9 cellular contexts compared by ENCODE assay signal in genomic region chr2:143177081-143177786, GRCh38. TPM values are rescaled to one million over a fixed set of nuclear protein-coding genes. Genes with fewer than 3 reads are reported as not detected.
A peak's percentile ranks its signal among the peaks of the same experiment; 100 is the strongest.
DNase-seq lines count a peak whose midpoint lies in the region; ATAC-seq and TF ChIP-seq lines count a peak whose summit lies in the region.
"Had no signal": no experiment of that assay in that cellular context is flagged by ENCODE, and none has a peak within 500 bp of the region (broad histone marks: within the 10 kb centered on the region; RNA-seq: fewer than 3 reads in every experiment).

No MANE protein-coding gene starts in this region.

- H3K9me3 ChIP-seq in heart right ventricle (peaks cover 0 to 22% (median 9%) of the 10 kb centered on the region in 11 donors), right atrium auricular region (peaks cover 0 to 14% of the 10 kb centered on the region in 2 donors)

- peak overlapping the region; percentile 85 for H3K27ac Mint-ChIP-seq in activated T-helper 1 cell treated with anti-CD3 and anti-CD28 coated beads, Interleukin-12 subunit alpha, Interleukin-12 subunit beta, Interleukin-2, Interleukin-4 antibody, amounts not matched to agents 30 ng/mL and 10 ng/mL and 1 ng/mL, durations not matched to agents 14 hours and 24 hours and 36 hours
- H3K27ac Mint-ChIP-seq in stimulated activated naive CD8-positive, alpha-beta T cell treated with anti-CD3 and anti-CD28 coated beads, Interleukin-15, Interleukin-2, amounts not matched to agents 100 ng/mL and 50 ng/mL, for 24 hours, result peak overlapping the region; percentile 83

- TF ChIP-seq CTCF in heart right ventricle (IDR thresholded peaks at IDR 0.05) (no peak), right atrium auricular region (IDR thresholded peaks at IDR 0.05) (no peak)

- no peaks in the 10 kb centered on the region for H3K27me3 Mint-ChIP-seq in activated T-helper 1 cell treated with anti-CD3 and anti-CD28 coated beads, Interleukin-12 subunit alpha, Interleukin-12 subunit beta, Interleukin-2, Interleukin-4 antibody, amounts not matched to agents 30 ng/mL and 10 ng/mL and 1 ng/mL, durations not matched to agents 14 hours and 24 hours and 36 hours (ENCODE audit: insufficient read depth)
- H3K27me3 Mint-ChIP-seq in stimulated activated naive CD8-positive, alpha-beta T cell treated with anti-CD3 and anti-CD28 coated beads, Interleukin-15, Interleukin-2, amounts not matched to agents 100 ng/mL and 50 ng/mL, for 24 hours, result no peaks in the 10 kb centered on the region

- H3K36me3 ChIP-seq in heart right ventricle (no peaks in the 10 kb centered on the region), right atrium auricular region (no peaks in the 10 kb centered on the region)

- H3K27me3 ChIP-seq in heart right ventricle, result no peaks in the 10 kb centered on the region
- H3K27me3 ChIP-seq in right atrium auricular region, result no peaks in the 10 kb centered on the region

- H3K4me3 ChIP-seq in heart right ventricle, result peak overlapping the region in 6 of 10 donors; percentile 12 to 37 (median 22)
- peak overlapping the region in 1 of 2 donors; percentile 24 for H3K4me3 ChIP-seq in right atrium auricular region

- ATAC-seq in heart right ventricle, result no peak
- peak; percentile 95 for ATAC-seq in HG02981 (IDR thresholded peaks at IDR 0.05; ENCODE audit: unreplicated experiment)

- H3K4me3 Mint-ChIP-seq in activated T-helper 1 cell treated with anti-CD3 and anti-CD28 coated beads, Interleukin-12 subunit alpha, Interleukin-12 subunit beta, Interleukin-2, Interleukin-4 antibody, amounts not matched to agents 30 ng/mL and 10 ng/mL and 1 ng/mL, durations not matched to agents 14 hours and 24 hours and 36 hours, result peak overlapping the region; percentile 78
- H3K4me3 Mint-ChIP-seq in stimulated activated naive CD8-positive, alpha-beta T cell treated with anti-CD3 and anti-CD28 coated beads, Interleukin-15, Interleukin-2, amounts not matched to agents 100 ng/mL and 50 ng/mL, for 24 hours, result peak overlapping the region; percentile 80

- peaks cover 53% of the 10 kb centered on the region for H3K4me1 Mint-ChIP-seq in activated T-helper 1 cell treated with anti-CD3 and anti-CD28 coated beads, Interleukin-12 subunit alpha, Interleukin-12 subunit beta, Interleukin-2, Interleukin-4 antibody, amounts not matched to agents 30 ng/mL and 10 ng/mL and 1 ng/mL, durations not matched to agents 14 hours and 24 hours and 36 hours (ENCODE audit: low read depth)
- peaks cover 51% of the 10 kb centered on the region for H3K4me1 Mint-ChIP-seq in stimulated activated naive CD8-positive, alpha-beta T cell treated with anti-CD3 and anti-CD28 coated beads, Interleukin-15, Interleukin-2, amounts not matched to agents 100 ng/mL and 50 ng/mL, for 24 hours (ENCODE audit: low read depth)

- H3K27ac ChIP-seq in heart right ventricle (peak overlapping the region in 2 of 10 donors; percentile 24 to 39), right atrium auricular region (no peak overlapping the region)

- DNase-seq in heart right ventricle (no peak), right atrium auricular region (ENCODE audit: low spot score) (no peak), ecto neural progenitor cell (ENCODE audit: low spot score) (no peak), EL (no peak)
- no peak for DNase-seq in activated T-helper 1 cell treated with anti-CD3 and anti-CD28 coated beads, Interleukin-12 subunit alpha, Interleukin-12 subunit beta, Interleukin-2, Interleukin-4 antibody, amounts not matched to agents 30 ng/mL and 10 ng/mL and 1 ng/mL, durations not matched to agents 14 hours and 24 hours and 36 hours (ENCODE audit: low spot score)
- no peak for DNase-seq in stimulated activated naive CD4-positive, alpha-beta T cell treated with Interleukin-2 at 50 U/mL for 16 hours (lab: John Stamatoyannopoulos, UW)

- H3K36me3 Mint-ChIP-seq in activated T-helper 1 cell treated with anti-CD3 and anti-CD28 coated beads, Interleukin-12 subunit alpha, Interleukin-12 subunit beta, Interleukin-2, Interleukin-4 antibody, amounts not matched to agents 30 ng/mL and 10 ng/mL and 1 ng/mL, durations not matched to agents 14 hours and 24 hours and 36 hours (ENCODE audit: low read depth), result peaks cover 27% of the 10 kb centered on the region
- peaks cover 33% of the 10 kb centered on the region for H3K36me3 Mint-ChIP-seq in stimulated activated naive CD8-positive, alpha-beta T cell treated with anti-CD3 and anti-CD28 coated beads, Interleukin-15, Interleukin-2, amounts not matched to agents 100 ng/mL and 50 ng/mL, for 24 hours (ENCODE audit: low read depth)

- intact Hi-C loops in heart right ventricle (cut with DNase I), result no loop called here
- intact Hi-C loops in activated T-helper 1 cell treated with anti-CD3 and anti-CD28 coated beads, Interleukin-12 subunit alpha, Interleukin-12 subunit beta, Interleukin-2, Interleukin-4 antibody, amounts not matched to agents 30 ng/mL and 10 ng/mL and 1 ng/mL, durations not matched to agents 14 hours and 24 hours and 36 hours (cut with micrococcal nuclease), result loop anchor here (2.0 kb wide), 2 partner anchors 28 to 48 kb away; partner anchors contain the start of gene ARHGAP15

- no peaks in the 10 kb centered on the region for H3K4me1 ChIP-seq in heart right ventricle
- no peaks in the 10 kb centered on the region for H3K4me1 ChIP-seq in right atrium auricular region

- peaks cover 4% of the 10 kb centered on the region for H3K9me3 Mint-ChIP-seq in activated T-helper 1 cell treated with anti-CD3 and anti-CD28 coated beads, Interleukin-12 subunit alpha, Interleukin-12 subunit beta, Interleukin-2, Interleukin-4 antibody, amounts not matched to agents 30 ng/mL and 10 ng/mL and 1 ng/mL, durations not matched to agents 14 hours and 24 hours and 36 hours
- H3K9me3 Mint-ChIP-seq in stimulated activated naive CD8-positive, alpha-beta T cell treated with anti-CD3 and anti-CD28 coated beads, Interleukin-15, Interleukin-2, amounts not matched to agents 100 ng/mL and 50 ng/mL, for 24 hours, result peaks cover 5% of the 10 kb centered on the region

- 62 to 69% methylated on average over 5 of the region's 5 CpGs for WGBS in heart right ventricle, 2 donors

RNA-seq across cellular contexts. Expression of gene ARHGAP15, which starts 48.0 kb away (rescaled TPM):
- total RNA-seq in heart right ventricle, result 1 to 10 TPM; 1.3 to 7.1 (median 2.8) TPM
- polyA plus RNA-seq in heart right ventricle, result 1 to 10 TPM; 2.0 to 7.7 TPM
- 1 to 10 TPM; 2.6 to 6.9 TPM for total RNA-seq in right atrium auricular region
- total RNA-seq in activated T-helper 1 cell treated with anti-CD3 and anti-CD28 coated beads, Interleukin-12 subunit alpha, Interleukin-12 subunit beta, Interleukin-2, Interleukin-4 antibody, amounts not matched to agents 30 ng/mL and 10 ng/mL and 1 ng/mL, durations not matched to agents 14 hours and 24 hours and 36 hours, result 64.3 and 65.3 TPM in 2 replicates
- total RNA-seq: pulmonary artery endothelial cell had no signal
